9 cellular contexts compared by ENCODE assay signal in the genomic region with DNA sequence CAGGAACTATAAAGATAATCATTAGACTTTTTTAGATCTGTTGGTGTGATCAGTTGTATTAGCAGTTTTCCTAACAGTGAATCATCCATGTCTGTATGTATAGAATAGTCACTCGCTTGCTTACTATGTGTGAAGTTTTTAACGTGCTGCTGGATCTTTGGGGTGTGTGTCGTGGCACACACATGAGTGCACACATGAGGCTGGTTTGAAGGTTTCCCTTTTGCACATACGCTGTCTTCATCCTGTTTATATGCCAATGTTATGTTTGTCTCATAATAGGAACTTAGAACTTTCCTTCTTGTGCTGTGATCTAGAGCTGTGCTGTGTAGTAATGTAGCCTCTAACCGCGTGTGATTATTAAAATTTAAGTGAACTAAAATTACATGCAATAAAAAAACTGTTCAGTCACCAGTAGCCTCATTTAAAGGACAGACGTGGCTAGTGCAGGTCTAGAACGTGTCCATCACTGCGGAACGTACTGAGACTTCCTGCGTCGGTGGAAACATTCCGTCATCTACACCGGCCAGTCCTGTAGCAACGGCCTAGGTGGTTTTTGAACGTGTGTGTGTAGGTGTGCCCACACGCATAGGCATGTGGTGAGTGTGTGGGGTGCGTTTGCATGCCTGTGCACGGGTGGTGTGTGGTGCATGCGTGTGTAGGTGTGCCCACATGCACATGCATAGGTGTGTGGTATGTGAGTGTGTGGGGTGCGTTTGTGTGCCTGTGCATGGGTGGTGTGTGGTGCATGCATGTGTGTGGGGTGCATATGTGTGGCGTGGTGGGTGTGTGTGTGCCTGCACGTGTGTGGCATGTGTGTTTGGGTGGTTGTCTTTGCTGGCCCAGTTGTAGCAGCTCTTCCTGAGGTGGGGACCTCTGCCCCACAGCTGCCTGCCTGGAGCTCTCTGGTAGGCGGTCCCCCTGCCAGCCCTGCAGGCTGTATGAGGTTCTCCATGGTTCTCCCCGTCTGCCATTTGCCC. TPM values are rescaled to one million over a fixed set of nuclear protein-coding genes. Genes with fewer than 3 reads are reported as not detected.
DNase-seq lines count a peak whose midpoint lies in the region; ATAC-seq and TF ChIP-seq lines count a peak whose summit lies in the region.
"Had no signal": no experiment of that assay in that cellular context is flagged by ENCODE, and none has a peak within 500 bp of the region (broad histone marks: within the 10 kb centered on the region; RNA-seq: fewer than 3 reads in every experiment).

No MANE protein-coding gene starts in this region.

- ATAC-seq in GM18519 (IDR thresholded peaks at IDR 0.05; ENCODE audit: low FRiP score, unreplicated experiment) (peak; percentile 63), GM21528 (IDR thresholded peaks at IDR 0.05; ENCODE audit: low FRiP score, unreplicated experiment) (peak; percentile 71), IMR-90 (ENCODE audit: low read depth) (no peak), natural killer cell (peak; percentile 18 to 66 (median 26))

- no peak overlapping the region for H2BK20ac ChIP-seq in IMR-90 (ENCODE audit: low read depth, low read length)

- H3K36me3 ChIP-seq in IMR-90 (ENCODE audit: control insufficient read depth, insufficient read depth, low read length) (no peaks in the 10 kb centered on the region), testis (ENCODE audit: low read depth, missing control alignments) (no peaks in the 10 kb centered on the region)
- H3K36me3 ChIP-seq: right lobe of liver had no signal

- TF ChIP-seq CTCF in IMR-90 (conservative IDR thresholded peaks at IDR 0.05; ENCODE audit: low read depth, low read length) (no peak), natural killer cell (IDR thresholded peaks at IDR 0.05) (no peak), testis (IDR thresholded peaks at IDR 0.05) (no peak)

- no TSS peak for BruUV-seq in IMR-90 (replicated peaks; lab: Mats Ljungman, UMichigan)

- no peaks in the 10 kb centered on the region for H3K36me3 Mint-ChIP-seq in natural killer cell

- no peak overlapping the region for H2BK15ac ChIP-seq in IMR-90 (ENCODE audit: low read depth, low read length)

- peak overlapping the region; percentile 84 to 89 for H3K27ac Mint-ChIP-seq in natural killer cell

- H4K91ac ChIP-seq in IMR-90 (ENCODE audit: insufficient read depth, low read depth, low read length), result no peak overlapping the region

- no peak overlapping the region for H2BK120ac ChIP-seq in IMR-90 (ENCODE audit: low read depth, low read length)

- DNase-seq in IMR-90 (no peak), natural killer cell (no peak), midbrain (lab: John Stamatoyannopoulos, UW) (no peak), testis (no peak), NCI-H1417 (lab: John Stamatoyannopoulos, UW) (no peak)
- no peak for DNase-seq in stimulated activated CD4-positive, alpha-beta T cell treated with anti-CD3 and anti-CD28 coated beads, Interleukin-4, amount 100 ng/mL, for 1 hour

- no peaks in the 10 kb centered on the region; the same call in 1 of the 2 replicates for H3K9me3 ChIP-seq in IMR-90 (ENCODE audit: control insufficient read depth, insufficient read depth, low read length)
- H3K9me3 ChIP-seq in testis, result no peaks in the 10 kb centered on the region
- H3K9me3 ChIP-seq: right lobe of liver had no signal

- H2BK5ac ChIP-seq in IMR-90 (ENCODE audit: low read depth, low read length, poor library complexity, severe bottlenecking), result no peak overlapping the region

- H3K27ac ChIP-seq in IMR-90 (ENCODE audit: insufficient read depth, low read length), result no peak overlapping the region
- no peak overlapping the region for H3K27ac ChIP-seq in testis

- POLR2A ChIA-PET in IMR-90 (lab: Charles Lee; ENCODE audit: unreplicated experiment), result no interaction called here

- H3K9me1 ChIP-seq in IMR-90 (ENCODE audit: insufficient read depth, low read length), result peaks cover 31% of the 10 kb centered on the region

- in situ Hi-C loops in IMR-90 (cut with MboI; ENCODE audit: low sequenced_read_pairs), result no loop called here

- peak overlapping the region; percentile 41 for H3K4me3 Mint-ChIP-seq in natural killer cell

- H3K23ac ChIP-seq in IMR-90 (ENCODE audit: low read depth, low read length), result no peak overlapping the region

- H3K18ac ChIP-seq in IMR-90 (ENCODE audit: low read depth, low read length), result no peak overlapping the region

- dilution Hi-C loops in IMR-90 (cut with HindIII; ENCODE audit: low sequenced_read_pairs, unreplicated experiment), result no loop called here

- no peaks in the 10 kb centered on the region for H3K27me3 Mint-ChIP-seq in natural killer cell (ENCODE audit: low read depth in 2 of 2)

- no peak overlapping the region for H2AK9ac ChIP-seq in IMR-90 (replicated peaks; ENCODE audit: low read depth, low read length, poor library complexity)

- H2AK5ac ChIP-seq in IMR-90 (ENCODE audit: low read depth, low read length), result no peak overlapping the region

- H4K8ac ChIP-seq in IMR-90 (ENCODE audit: low read depth in 2 of 2, low read length in 2 of 2), result no peak overlapping the region

- H2AFZ ChIP-seq in IMR-90 (replicated peaks; ENCODE audit: low read length, poor library complexity), result peak overlapping the region; percentile 19

- H3K9me3 Mint-ChIP-seq in natural killer cell, result no peaks in the 10 kb centered on the region

- H3K9ac ChIP-seq in IMR-90 (ENCODE audit: low read depth, low read length), result no peak overlapping the region

- no peak overlapping the region for H3K4ac ChIP-seq in IMR-90 (ENCODE audit: low read depth, low read length)

- TF ChIP-seq POLR2A in IMR-90 (IDR thresholded peaks at IDR 0.05; ENCODE audit: low read depth, low read length) (no peak), testis (IDR thresholded peaks at IDR 0.05) (no peak)

- H3K4me1 ChIP-seq in IMR-90 (ENCODE audit: control insufficient read depth, insufficient read depth, low read length) (peaks cover 9% of the 10 kb centered on the region), testis (peaks cover 8% of the 10 kb centered on the region)

- CTCF ChIA-PET in IMR-90 (lab: Yijun Ruan, JAX), result no interaction called here

- peaks cover 38 to 79% of the 10 kb centered on the region in 2 experiments for H3K79me1 ChIP-seq in IMR-90 (ENCODE audit: low read depth in 1 of 2, low read length in 2 of 2)

- H3K4me3 ChIP-seq in IMR-90 (ENCODE audit: insufficient read depth, low read depth, low read length) (no peak overlapping the region), testis (no peak overlapping the region)
- H3K4me3 ChIP-seq: right lobe of liver had no signal

- H3K27me3 ChIP-seq in IMR-90 (ENCODE audit: control insufficient read depth, insufficient read depth, low read length) (peaks cover 8% of the 10 kb centered on the region; the same call in 1 of the 2 replicates), testis (no peaks in the 10 kb centered on the region)
- H3K27me3 ChIP-seq: right lobe of liver had no signal

- H4K20me1 ChIP-seq in IMR-90 (ENCODE audit: insufficient read depth, low read length), result peaks cover 92% of the 10 kb centered on the region

- intact Hi-C loops in IMR-90 (cut with micrococcal nuclease), result no loop called here
- intact Hi-C loops in natural killer cell (cut with micrococcal nuclease), result loop anchor here (2.0 to 5.0 kb wide), 2 partner anchors 23 to 37 kb away; no protein-coding TSS in a partner anchor
- intact Hi-C loops in testis (cut with DNase I; ENCODE audit: low total_unique reads), result no loop called here

- no peak overlapping the region for H3K14ac ChIP-seq in IMR-90 (replicated peaks; ENCODE audit: low read depth, low read length)

- 96% methylated on average over 7 of the region's 25 CpGs; no CpG with 5 or more reads in 1 of the 2 experiments for WGBS in IMR-90 (ENCODE audit: extremely low coverage in 2 of 2, insufficient read length in 1 of 2), 2 experiments
- 88 to 90% methylated on average over 23 to 25 of the region's 25 CpGs for WGBS in testis, 2 donors

- TF ChIP-seq RAD21 in IMR-90 (IDR thresholded peaks at IDR 0.05; ENCODE audit: low read length), result no peak

- H3K56ac ChIP-seq in IMR-90 (ENCODE audit: extremely low read depth, insufficient read depth, low read length), result no peak overlapping the region

- no peak overlapping the region for H3K4me2 ChIP-seq in IMR-90 (ENCODE audit: low read depth, low read length)

- no peak overlapping the region for H4K5ac ChIP-seq in IMR-90 (ENCODE audit: low read depth, low read length)

- peaks cover 31 to 60% of the 10 kb centered on the region in 2 donors for H3K4me1 Mint-ChIP-seq in natural killer cell

TF ChIP-seq in IMR-90, 13 proteins besides CTCF, POLR2A, EP300 and RAD21:
- TF ChIP-seq, protein P1, sequence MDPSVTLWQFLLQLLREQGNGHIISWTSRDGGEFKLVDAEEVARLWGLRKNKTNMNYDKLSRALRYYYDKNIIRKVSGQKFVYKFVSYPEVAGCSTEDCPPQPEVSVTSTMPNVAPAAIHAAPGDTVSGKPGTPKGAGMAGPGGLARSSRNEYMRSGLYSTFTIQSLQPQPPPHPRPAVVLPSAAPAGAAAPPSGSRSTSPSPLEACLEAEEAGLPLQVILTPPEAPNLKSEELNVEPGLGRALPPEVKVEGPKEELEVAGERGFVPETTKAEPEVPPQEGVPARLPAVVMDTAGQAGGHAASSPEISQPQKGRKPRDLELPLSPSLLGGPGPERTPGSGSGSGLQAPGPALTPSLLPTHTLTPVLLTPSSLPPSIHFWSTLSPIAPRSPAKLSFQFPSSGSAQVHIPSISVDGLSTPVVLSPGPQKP (IDR thresholded peaks at IDR 0.05; ENCODE audit: borderline replicate concordance, low read depth, low read length), result no peak
- TF ChIP-seq CEBPB (IDR thresholded peaks at IDR 0.05; ENCODE audit: low read depth, low read length) (no peak), RCOR1 (IDR thresholded peaks at IDR 0.05; ENCODE audit: insufficient replicate concordance, low read length) (no peak), MAZ (IDR thresholded peaks at IDR 0.05; ENCODE audit: borderline replicate concordance, low read depth, low read length) (no peak), BHLHE40 (IDR thresholded peaks at IDR 0.05; ENCODE audit: low read depth, low read length) (no peak), SMC3 (IDR thresholded peaks at IDR 0.05; ENCODE audit: low read depth, low read length) (no peak)
- TF ChIP-seq, protein P2, sequence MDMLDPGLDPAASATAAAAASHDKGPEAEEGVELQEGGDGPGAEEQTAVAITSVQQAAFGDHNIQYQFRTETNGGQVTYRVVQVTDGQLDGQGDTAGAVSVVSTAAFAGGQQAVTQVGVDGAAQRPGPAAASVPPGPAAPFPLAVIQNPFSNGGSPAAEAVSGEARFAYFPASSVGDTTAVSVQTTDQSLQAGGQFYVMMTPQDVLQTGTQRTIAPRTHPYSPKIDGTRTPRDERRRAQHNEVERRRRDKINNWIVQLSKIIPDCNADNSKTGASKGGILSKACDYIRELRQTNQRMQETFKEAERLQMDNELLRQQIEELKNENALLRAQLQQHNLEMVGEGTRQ (IDR thresholded peaks at IDR 0.05; ENCODE audit: low read depth, low read length), result no peak

RNA-seq across cellular contexts. Expression of a gene that starts 56.6 kb away (rescaled TPM):
- total RNA-seq in IMR-90 (2012; rRNA removed) (31.7 and 36.7 TPM in 2 replicates), natural killer cell (10 to 100 TPM; 12.6 to 38.6 (median 18.6) TPM), testis (100 to 1,000 TPM in 1 of 2 donors, 10 to 100 TPM in 1; 73.0 to 103 TPM)
- polyA plus RNA-seq in IMR-90 (2012; rRNA removed) (20.6 and 21.4 TPM in 2 replicates), testis (ENCODE audit: insufficient read depth, low read depth, low replicate concordance) (54.1 TPM)
- 15.9 and 20.4 TPM in 2 replicates for polyA plus RNA-seq in IMR-90 (2012; cell fraction: cytosol; rRNA removed)
- 12.2 and 16.8 TPM in 2 replicates for polyA plus RNA-seq in IMR-90 (2012; cell fraction: nucleus; rRNA removed; ENCODE audit: low replicate concordance)
